In the genomic region with DNA sequence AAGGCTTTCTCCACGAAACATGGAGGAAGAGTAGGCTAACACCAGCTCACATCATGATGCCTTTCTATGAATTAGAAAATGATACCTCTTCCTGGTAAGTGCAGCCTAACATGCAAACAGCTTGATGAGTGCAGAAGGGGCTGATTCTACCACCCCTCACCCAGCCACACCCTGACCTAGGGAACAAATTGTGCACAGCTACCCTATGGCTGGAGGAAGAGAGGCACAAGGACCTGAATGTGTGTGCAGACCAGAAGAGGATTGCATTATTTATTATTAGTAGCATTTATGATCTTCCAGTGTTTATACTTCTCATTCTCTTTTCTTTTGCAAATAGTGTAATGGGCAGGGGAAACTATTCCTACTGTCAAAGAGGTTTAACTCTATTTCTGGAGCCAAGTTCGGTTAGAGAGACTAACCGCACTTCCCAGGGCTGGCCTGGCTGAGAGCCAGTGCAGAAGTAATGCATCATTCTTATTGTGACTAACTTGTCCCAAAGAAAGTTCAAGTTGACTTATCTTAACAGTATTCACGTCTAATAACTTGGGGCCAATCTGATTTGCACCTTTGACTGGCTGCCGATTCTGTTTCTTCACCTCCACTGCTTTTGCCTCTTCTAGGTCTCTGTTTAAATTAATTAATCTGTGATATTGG, we compare ENCODE assay signal across 8 cellular contexts.
DNase-seq lines count a peak whose midpoint lies in the region; ATAC-seq and TF ChIP-seq lines count a peak whose summit lies in the region.

No MANE protein-coding gene starts in this region.

- no peak for TF ChIP-seq CTCF in fibroblast of mammary gland (conservative IDR thresholded peaks at IDR 0.05; ENCODE audit: control insufficient read depth, insufficient read depth, low read depth, low read length)

- no peak overlapping the region for H3K4me3 ChIP-seq in fibroblast of mammary gland (ENCODE audit: control insufficient read depth, low read depth, low read length)

- ATAC-seq in left lobe of liver (no peak), HG03196 (IDR thresholded peaks at IDR 0.05; ENCODE audit: unreplicated experiment) (no peak)

- DNase-seq in GM03348 (ENCODE audit: low spot score) (peak; percentile 57), RPMI8226 (peak; percentile 84), fibroblast of mammary gland (ENCODE audit: low read depth) (peak; percentile 93), epidermal melanocyte (ENCODE audit: insufficient read length, low spot score) (no peak), left lobe of liver (ENCODE audit: low spot score) (no peak), NCI-H2171 treated with DMSO at 0.1 percent for 48 hours (lab: John Stamatoyannopoulos, UW) (no peak)
- DNase-seq in stimulated activated CD4-positive, alpha-beta T cell treated with anti-CD3 and anti-CD28 coated beads, Interleukin-1b, Interleukin-23, amount 100 ng/mL, for 48 hours: peak; percentile 55

Comparison
In these comparisons a context has a peak if more than half of its experiments do, and no peak if none do; other contexts are left out.
1. DNase-seq: peak in GM03348 (single experiment), RPMI8226 (single experiment), fibroblast of mammary gland (single experiment) and stimulated activated CD4-positive, alpha-beta T cell treated with anti-CD3 and anti-CD28 coated beads, Interleukin-1b, Interleukin-23, amount 100 ng/mL, for 48 hours (single experiment); none in epidermal melanocyte (single experiment), left lobe of liver (single experiment) and NCI-H2171 treated with DMSO at 0.1 percent for 48 hours (single experiment).